In the genomic region with DNA sequence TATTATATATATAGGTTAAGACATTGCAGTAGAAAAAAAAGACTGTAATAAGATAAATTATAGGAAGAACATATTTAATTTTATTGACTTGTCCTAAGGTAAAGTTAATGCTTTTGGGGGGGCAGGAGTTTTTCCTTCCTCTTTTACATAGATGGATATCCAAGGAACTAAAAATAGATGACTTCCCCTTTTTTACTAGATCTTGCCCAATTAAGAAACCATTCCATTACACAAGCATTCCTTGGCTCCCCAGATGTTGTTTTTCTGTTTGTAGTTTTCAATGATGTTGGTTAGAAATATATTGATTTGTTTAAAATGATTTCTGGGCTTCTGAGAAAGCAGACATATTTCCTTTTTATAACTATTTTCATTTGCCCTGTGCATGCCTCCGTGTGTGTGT, we compare ENCODE assay signal across 1 cellular context.
A peak's percentile ranks its signal among the peaks of the same experiment; 100 is the strongest.
TF ChIP-seq lines count a peak whose summit lies in the region.

No MANE protein-coding gene starts in this region.

TF ChIP-seq in GM12878, 131 proteins besides CTCF, POLR2A, EP300 and RAD21:
- TF ChIP-seq IKZF2 (IDR thresholded peaks at IDR 0.05) (peak; percentile 48 to 64; a peak in 2 of 4 replicates), MEF2B (IDR thresholded peaks at IDR 0.05; ENCODE audit: partially characterized antibody, poor library complexity, severe bottlenecking) (peak; percentile 40), E4F1 (IDR thresholded peaks at IDR 0.05; ENCODE audit: borderline replicate concordance, partially characterized antibody) (no peak), SPI1 (IDR thresholded peaks at IDR 0.05; ENCODE audit: borderline replicate concordance, insufficient read depth, low read depth, low read length) (peak; percentile 62; the same call in 1 of the 2 replicates), MTA2 (IDR thresholded peaks at IDR 0.05; ENCODE audit: low read depth) (peak; percentile 33; the same call in 1 of the 2 replicates)
TF ChIP-seq in GM12878: peak in this region for 4.
